Comparison of ENCODE assay signal across 8 cellular contexts in genomic region chr11:65224939-65225283, GRCh38. TPM values are rescaled to one million over a fixed set of nuclear protein-coding genes. Genes with fewer than 3 reads are reported as not detected.
DNase-seq lines count a peak whose midpoint lies in the region; TF ChIP-seq lines count a peak whose summit lies in the region.

No MANE protein-coding gene starts in this region.

- TF ChIP-seq CTCF in RWPE1 (conservative IDR thresholded peaks at IDR 0.05; ENCODE audit: low read depth), result no peak
- TF ChIP-seq CTCF in prostate gland (IDR thresholded peaks at IDR 0.05), result no peak

- WGBS in prostate gland, result 54% methylated on average over 5 of the region's 5 CpGs

- CTCF ChIA-PET in RWPE1 (lab: Yijun Ruan, JAX), result interaction anchor here (0.6 to 1.9 kb wide), 13 partner anchors 12 to 114 kb away, joined by 3 to 16 read pairs (median 4); partner anchors contain the start of gene CDC42EP2
- CTCF ChIA-PET in HEK293T (lab: Yijun Ruan, JAX), result interaction anchor here (1.0 to 1.9 kb wide), 5 partner anchors 25 to 120 kb away, joined by 3 to 11 read pairs (median 5); partner anchors contain the start of gene CDC42EP2

- TF ChIP-seq POLR2A in prostate gland (IDR thresholded peaks at IDR 0.05), result no peak

- H3K4me1 ChIP-seq in prostate gland (replicated peaks), result no peaks in the 10 kb centered on the region

- POLR2A ChIA-PET in RWPE1 (lab: Yijun Ruan, JAX; ENCODE audit: low non-redundant PET) (interaction anchor here (0.5 kb wide), 1 partner anchor 153 kb away, joined by 3 read pairs; no protein-coding TSS in a partner anchor), HEK293T (lab: Yijun Ruan, JAX) (interaction anchor here (4.2 kb wide), 1 partner anchor 37 kb away, joined by 18 read pairs; the partner anchor contains the start of gene POLA2)

- intact Hi-C loops in prostate gland (cut with DNase I), result loop anchor here (5.0 kb wide), 1 partner anchor 92 kb away; no protein-coding TSS in a partner anchor

- H3K27ac ChIP-seq in RWPE1 (peak overlapping the region; percentile 90), prostate gland (peak overlapping the region; percentile 51 to 73)

- H3K36me3 ChIP-seq in prostate gland, result no peaks in the 10 kb centered on the region

- no peak overlapping the region for H3K4me3 ChIP-seq in prostate gland

- DNase-seq in EH (ENCODE audit: low read depth) (peak; percentile 75), RWPE1 (ENCODE audit: low spot score) (peak; percentile 57), fibroblast of the conjunctiva (ENCODE audit: low read depth) (peak; percentile 32), prostate gland (ENCODE audit: low spot score) (no peak), NCI-H128 (lab: John Stamatoyannopoulos, UW; ENCODE audit: unreplicated experiment) (no peak), HEK293T (ENCODE audit: extremely low spot score) (no peak), cortex of kidney (lab: John Stamatoyannopoulos, UW) (no peak), midbrain (lab: John Stamatoyannopoulos, UW) (no peak)

- H3K27me3 ChIP-seq in prostate gland (replicated peaks; ENCODE audit: insufficient read depth), result no peaks in the 10 kb centered on the region

- no peaks in the 10 kb centered on the region for H3K9me3 ChIP-seq in prostate gland

TF ChIP-seq in HEK293T, 16 proteins besides CTCF, POLR2A, EP300 and RAD21:
- no peak for TF ChIP-seq FOXK2 (IDR thresholded peaks at IDR 0.05)
- no peak for TF ChIP-seq ZNF384 (IDR thresholded peaks at IDR 0.05)
- no peak for TF ChIP-seq HDGF (IDR thresholded peaks at IDR 0.05; ENCODE audit: borderline replicate concordance)
- TF ChIP-seq, protein P1, sequence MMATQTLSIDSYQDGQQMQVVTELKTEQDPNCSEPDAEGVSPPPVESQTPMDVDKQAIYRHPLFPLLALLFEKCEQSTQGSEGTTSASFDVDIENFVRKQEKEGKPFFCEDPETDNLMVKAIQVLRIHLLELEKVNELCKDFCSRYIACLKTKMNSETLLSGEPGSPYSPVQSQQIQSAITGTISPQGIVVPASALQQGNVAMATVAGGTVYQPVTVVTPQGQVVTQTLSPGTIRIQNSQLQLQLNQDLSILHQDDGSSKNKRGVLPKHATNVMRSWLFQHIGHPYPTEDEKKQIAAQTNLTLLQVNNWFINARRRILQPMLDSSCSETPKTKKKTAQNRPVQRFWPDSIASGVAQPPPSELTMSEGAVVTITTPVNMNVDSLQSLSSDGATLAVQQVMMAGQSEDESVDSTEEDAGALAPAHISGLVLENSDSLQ (IDR thresholded peaks at IDR 0.05), result no peak
- TF ChIP-seq NFRKB (IDR thresholded peaks at IDR 0.05), result no peak
- TF ChIP-seq SP1 (IDR thresholded peaks at IDR 0.05), result no peak
- no peak for TF ChIP-seq FOXM1 (IDR thresholded peaks at IDR 0.05; ENCODE audit: borderline replicate concordance)
- TF ChIP-seq CTBP1 (IDR thresholded peaks at IDR 0.05; ENCODE audit: borderline replicate concordance), result no peak
- no peak for TF ChIP-seq ELF4 (IDR thresholded peaks at IDR 0.05)
- no peak for TF ChIP-seq ARNT (IDR thresholded peaks at IDR 0.05)
- TF ChIP-seq TARDBP (IDR thresholded peaks at IDR 0.05), result no peak
- no peak for TF ChIP-seq BHLHE40 (IDR thresholded peaks at IDR 0.05; ENCODE audit: borderline replicate concordance)

RNA-seq across cellular contexts. Expression of gene POLA2, which starts 36.9 kb away (rescaled TPM):
- total RNA-seq in prostate gland, result 10 to 100 TPM; 21.6 to 25.9 TPM

RNA-seq across cellular contexts. Expression of gene CAPN1, which starts 43.2 kb away (rescaled TPM):
- total RNA-seq in prostate gland, result 100 to 1,000 TPM; 215 to 374 TPM

RNA-seq across cellular contexts. Expression of gene SPDYC, which starts 54.9 kb away (rescaled TPM):
- total RNA-seq in prostate gland, result not detected

Comparison
In these comparisons a context has a peak if more than half of its experiments do, and no peak if none do; other contexts are left out.
1. DNase-seq: peak in EH (single experiment), RWPE1 (single experiment) and fibroblast of the conjunctiva (single experiment); none in prostate gland (single experiment), NCI-H128 (single experiment), HEK293T (single experiment), cortex of kidney (single experiment) and midbrain (single experiment).